ENCODE assay signal across 12 cellular contexts in genomic region chr7:17598305-17598704, GRCh38.
DNase-seq lines count a peak whose midpoint lies in the region; ATAC-seq, FAIRE-seq and TF ChIP-seq lines count a peak whose summit lies in the region.
"Had no signal": no experiment of that assay in that cellular context is flagged by ENCODE, and none has a peak within 500 bp of the region (broad histone marks: within the 10 kb centered on the region; RNA-seq: fewer than 3 reads in every experiment).

No MANE protein-coding gene starts in this region.

- ATAC-seq in A549 = no peak
- no peak for ATAC-seq in PC-3
- no peak for ATAC-seq in stimulated activated naive CD8-positive, alpha-beta T cell treated with anti-CD3 and anti-CD28 coated beads, Interleukin-15, Interleukin-2, amounts not matched to agents 100 U/mL and 50 U/mL, for 24 hours
- ATAC-seq in right lobe of liver = no peak

- H3K27ac ChIP-seq in A549 (peak overlapping the region; percentile 2 to 27; a peak in 3 of 6 replicates), PC-3 (ENCODE audit: low read length) (peak overlapping the region; percentile 95), mesenchymal stem cell (ENCODE audit: low read length, poor library complexity, severe bottlenecking) (no peak overlapping the region), right atrium auricular region (no peak overlapping the region), right lobe of liver (no peak overlapping the region)

- TF ChIP-seq CTCF in A549 (IDR thresholded peaks at IDR 0.05) (no peak), PC-3 (conservative IDR thresholded peaks at IDR 0.05; ENCODE audit: low read depth, low read length) (no peak), epithelial cell of esophagus (IDR thresholded peaks at IDR 0.05; ENCODE audit: insufficient read depth, low read depth, low read length, missing control alignments) (no peak), right atrium auricular region (IDR thresholded peaks at IDR 0.05) (no peak), right lobe of liver (IDR thresholded peaks at IDR 0.05) (no peak)

- H3K4ac ChIP-seq in mesenchymal stem cell (ENCODE audit: low read depth in 1 of 2, low read length in 2 of 2) = no peak overlapping the region

- no peak for TF ChIP-seq POLR2A in A549 (IDR thresholded peaks at IDR 0.05; ENCODE audit: low read length)
- no peak for TF ChIP-seq POLR2A in right lobe of liver (IDR thresholded peaks at IDR 0.05)

- H2BK12ac ChIP-seq in mesenchymal stem cell (ENCODE audit: low read length in 2 of 2) = peak overlapping the region in 1 of 2 experiments; percentile 51

- H3K9ac ChIP-seq in PC-3 (ENCODE audit: low read length) (peak overlapping the region; percentile 10; the same call in 1 of the 2 replicates), mesenchymal stem cell (ENCODE audit: low read length) (no peak overlapping the region)

- CTCF ChIA-PET in A549 (lab: Yijun Ruan, JAX) = interaction anchor here (0.7 kb wide), 2 partner anchors 9 to 894 kb away, joined by 3 read pairs; no protein-coding TSS in a partner anchor
- CTCF ChIA-PET in PC-3 (lab: Charles Lee) = no interaction called here

- DNase-seq in A549 (ENCODE audit: low read depth in 1 of 2, low spot score in 1 of 2) (no peak), PC-3 (peak; percentile 23), epithelial cell of esophagus (ENCODE audit: low read depth) (peak; percentile 13), mesenchymal stem cell (no peak), right atrium auricular region (ENCODE audit: low spot score) (no peak), right lobe of liver (no peak)
- DNase-seq in stimulated activated naive CD8-positive, alpha-beta T cell treated with anti-CD3 and anti-CD28 coated beads, Interleukin-15, Interleukin-2, amounts not matched to agents 100 U/mL and 50 U/mL, for 24 hours = no peak
- DNase-seq: C1 segment of cervical spinal cord; CD4-positive, alpha-beta T cell; DND-41; GDM1 had no signal

- no peak overlapping the region for H2BK5ac ChIP-seq in mesenchymal stem cell (ENCODE audit: low read depth, low read length, poor library complexity, severe bottlenecking)

- no peak for TF ChIP-seq EP300 in A549 (IDR thresholded peaks at IDR 0.05)

- 54% methylated on average over 3 of the region's 3 CpGs for whole genome bisulfite sequencing in A549 (ENCODE audit: missing lambda C conversion rate)
- whole genome bisulfite sequencing in mesenchymal stem cell = 72% methylated on average over 2 of the region's 3 CpGs
- WGBS in right lobe of liver (ENCODE audit: insufficient coverage, low coverage, low lambda C conversion rate, missing lambda C conversion rate) = 74% methylated on average over 2 of the region's 3 CpGs

- no peak overlapping the region for H3K18ac ChIP-seq in mesenchymal stem cell (ENCODE audit: low read depth in 1 of 2, low read length in 2 of 2)

- H3K36me3 ChIP-seq in PC-3 (ENCODE audit: low read depth, low read length) (no peaks in the 10 kb centered on the region), mesenchymal stem cell (ENCODE audit: control insufficient read depth in 1 of 2, insufficient read depth in 2 of 2, low read depth in 1 of 2, low read length in 2 of 2) (peaks cover 0 to 7% of the 10 kb centered on the region in 2 experiments), right atrium auricular region (no peaks in the 10 kb centered on the region), right lobe of liver (no peaks in the 10 kb centered on the region)

- H3K4me3 ChIP-seq in A549 = no peak overlapping the region
- H3K4me3 ChIP-seq in PC-3 (ENCODE audit: low read length) = no peak overlapping the region
- no peak overlapping the region for H3K4me3 ChIP-seq in epithelial cell of esophagus (ENCODE audit: low read length)
- no peak overlapping the region for H3K4me3 ChIP-seq in mesenchymal stem cell (ENCODE audit: insufficient read depth in 1 of 2, low read depth in 1 of 2, low read length in 2 of 2)
- H3K4me3 ChIP-seq in right atrium auricular region = no peak overlapping the region
- H3K4me3 ChIP-seq in right lobe of liver = no peak overlapping the region

- no peak overlapping the region for H2BK15ac ChIP-seq in mesenchymal stem cell (ENCODE audit: low read depth, poor library complexity, severe bottlenecking)

- H3K9me2 ChIP-seq in PC-3 (replicated peaks; ENCODE audit: low read length) = no peaks in the 10 kb centered on the region

- H3K27me3 ChIP-seq in PC-3 (ENCODE audit: low read length) = no peaks in the 10 kb centered on the region
- no peaks in the 10 kb centered on the region for H3K27me3 ChIP-seq in mesenchymal stem cell (ENCODE audit: control insufficient read depth in 1 of 2, insufficient read depth in 1 of 2, low read length in 2 of 2)
- no peaks in the 10 kb centered on the region for H3K27me3 ChIP-seq in right atrium auricular region
- no peaks in the 10 kb centered on the region for H3K27me3 ChIP-seq in right lobe of liver

- H4K20me1 ChIP-seq in PC-3 (ENCODE audit: low read length) = no peaks in the 10 kb centered on the region

- H2BK120ac ChIP-seq in mesenchymal stem cell (ENCODE audit: low read depth, low read length) = no peak overlapping the region

- H3K79me2 ChIP-seq in PC-3 (ENCODE audit: low read length) = no peaks in the 10 kb centered on the region

- H3K4me1 ChIP-seq in A549 (peaks cover 32% of the 10 kb centered on the region), PC-3 (ENCODE audit: insufficient read depth, low read length) (peaks cover 42% of the 10 kb centered on the region), mesenchymal stem cell (ENCODE audit: control insufficient read depth, insufficient read depth, low read depth, low read length) (peaks cover 6% of the 10 kb centered on the region), right atrium auricular region (no peaks in the 10 kb centered on the region), right lobe of liver (no peaks in the 10 kb centered on the region)

- POLR2A ChIA-PET in A549 (lab: Yijun Ruan, JAX) (no interaction called here), PC-3 (lab: Charles Lee; ENCODE audit: unreplicated experiment) (no interaction called here)

- H3F3A ChIP-seq in PC-3 (ENCODE audit: low read length, unreplicated experiment) = peaks cover 7% of the 10 kb centered on the region

- H2AFZ ChIP-seq in PC-3 (ENCODE audit: low read length) (no peak overlapping the region), mesenchymal stem cell (ENCODE audit: low read depth, low read length) (no peak overlapping the region)

- H3K9me3 ChIP-seq in A549 (peaks cover 15% of the 10 kb centered on the region), PC-3 (ENCODE audit: low read length) (no peaks in the 10 kb centered on the region), mesenchymal stem cell (ENCODE audit: control insufficient read depth, low read length) (peaks cover 3% of the 10 kb centered on the region), right atrium auricular region (no peaks in the 10 kb centered on the region), right lobe of liver (no peaks in the 10 kb centered on the region)

- H4K8ac ChIP-seq in mesenchymal stem cell (ENCODE audit: low read length) = no peak overlapping the region

- no peak overlapping the region for H3K23ac ChIP-seq in mesenchymal stem cell (ENCODE audit: low read length in 2 of 2)

- FAIRE-seq in A549 (lab: Jason Lieb, UNC) = no peak
- FAIRE-seq: H1 had no signal

- H3K79me1 ChIP-seq in mesenchymal stem cell (replicated peaks; ENCODE audit: low read length, poor library complexity, severe bottlenecking) = no peaks in the 10 kb centered on the region

- H3K4me2 ChIP-seq in A549 (no peak overlapping the region), PC-3 (ENCODE audit: low read length) (peak overlapping the region; percentile 35), mesenchymal stem cell (ENCODE audit: low read length, poor library complexity, severe bottlenecking) (no peak overlapping the region)

- no peak overlapping the region for H3K14ac ChIP-seq in mesenchymal stem cell (ENCODE audit: low read length in 2 of 2)

- no peak overlapping the region for H4K91ac ChIP-seq in mesenchymal stem cell (ENCODE audit: low read length)

- peak overlapping the region; percentile 54 for H2AK5ac ChIP-seq in mesenchymal stem cell (ENCODE audit: low read length, severe bottlenecking)

- no peak for TF ChIP-seq RAD21 in A549 (conservative IDR thresholded peaks at IDR 0.05 in 1 of 2, IDR thresholded peaks at IDR 0.05 in 1 of 2)

- BruUV-seq in PC-3 (replicated peaks; lab: Mats Ljungman, UMichigan) = no TSS peak

- intact Hi-C loops in PC-3 (cut with micrococcal nuclease) (no loop called here), right lobe of liver (cut with DNase I) (no loop called here)

TF ChIP-seq in A549, 52 proteins besides CTCF, POLR2A, EP300 and RAD21:
- TF ChIP-seq ELK1 (IDR thresholded peaks at IDR 0.05; ENCODE audit: low read depth, low read length) (no peak), HEYL (CRISPR knock-in tag; IDR thresholded peaks at IDR 0.05) (no peak), JUN (IDR thresholded peaks at IDR 0.05) (no peak), ZSCAN20 (CRISPR knock-in tag; IDR thresholded peaks at IDR 0.05) (no peak), CEBPB (IDR thresholded peaks at IDR 0.05) (no peak), RARB (CRISPR knock-in tag; IDR thresholded peaks at IDR 0.05) (no peak)

Comparison
In these comparisons a context has a peak if more than half of its experiments do, and no peak if none do; other contexts are left out.
1. DNase-seq: peak in PC-3 (single experiment) and epithelial cell of esophagus (single experiment); none in A549 (0 of 2), mesenchymal stem cell (single experiment), stimulated activated naive CD8-positive, alpha-beta T cell treated with anti-CD3 and anti-CD28 coated beads, Interleukin-15, Interleukin-2, amounts not matched to agents 100 U/mL and 50 U/mL, for 24 hours (single experiment), right atrium auricular region (single experiment) and right lobe of liver (0 of 3).
2. H3K27ac ChIP-seq: peak in A549 (2 of 2) and PC-3 (single experiment); none in mesenchymal stem cell (single experiment), right atrium auricular region (0 of 2) and right lobe of liver (0 of 3).